18 cellular contexts compared by ENCODE assay signal in genomic region chr10:4693967-4694366, GRCh38.
"Had no signal": no experiment of that assay in that cellular context is flagged by ENCODE, and none has a peak within 500 bp of the region (broad histone marks: within the 10 kb centered on the region; RNA-seq: fewer than 3 reads in every experiment).

No MANE protein-coding gene starts in this region.

- H3K9me3 ChIP-seq: gastrocnemius medialis, mucosa of descending colon had no signal

- H3K36me3 Mint-ChIP-seq: immature natural killer cell, natural killer cell had no signal

- H3K36me3 ChIP-seq: gastrocnemius medialis had no signal

- H3K4me1 Mint-ChIP-seq: immature natural killer cell, natural killer cell, neural crest cell had no signal

- H3K27ac Mint-ChIP-seq: endodermal cell, immature natural killer cell, natural killer cell had no signal

- H3K9me3 Mint-ChIP-seq: endodermal cell, immature natural killer cell, natural killer cell had no signal

- H3K4me3 ChIP-seq: coronary artery, gastrocnemius medialis, mucosa of descending colon, smooth muscle cell had no signal

- H3K27me3 ChIP-seq: gastrocnemius medialis had no signal

- H3K4me2 ChIP-seq: smooth muscle cell had no signal

- DNase-seq: cerebellar nuclear complex; effector CD4-positive, alpha-beta T cell; endodermal cell; erythroblast; gastrocnemius medialis; immature natural killer cell; left colon; mucosa of descending colon; natural killer cell; posterior cingulate gyrus; right cardiac atrium; stimulated activated CD4-positive, alpha-beta T cell treated with anti-CD3 and anti-CD28 coated beads, Interleukin-2, amount 100 ng/mL, for 48 hours; stimulated activated naive CD4-positive, alpha-beta T cell treated with Interleukin-2 at 50 U/mL for 16 hours; trophoblast cell had no signal

- FAIRE-seq: endothelial cell of umbilical vein had no signal

- H3K4me3 Mint-ChIP-seq: endodermal cell, immature natural killer cell, natural killer cell, neural crest cell had no signal

- H3K27ac ChIP-seq: coronary artery, gastrocnemius medialis had no signal
